17 cellular contexts compared by ENCODE assay signal in genomic region chr1:87176514-87176913, GRCh38.
"Had no signal": no experiment of that assay in that cellular context is flagged by ENCODE, and none has a peak within 500 bp of the region (broad histone marks: within the 10 kb centered on the region; RNA-seq: fewer than 3 reads in every experiment).

No MANE protein-coding gene starts in this region.

- H3K4me3 ChIP-seq: hepatocyte, pancreas, suprapubic skin, upper lobe of left lung had no signal

- H3K36me3 ChIP-seq: brain microvascular endothelial cell, pancreas, suprapubic skin, upper lobe of left lung had no signal

- H3K9me3 ChIP-seq: pancreas, suprapubic skin, upper lobe of left lung had no signal

- H3K27me3 ChIP-seq: brain microvascular endothelial cell, hepatocyte, suprapubic skin, upper lobe of left lung had no signal

- ATAC-seq: effector memory CD8-positive, alpha-beta T cell; left ventricle myocardium superior; pancreas; stimulated activated naive CD8-positive, alpha-beta T cell treated with anti-CD3 and anti-CD28 coated beads, Interleukin-15, Interleukin-2, amounts not matched to agents 100 U/mL and 50 U/mL, for 24 hours had no signal

- H3K27ac ChIP-seq: brain microvascular endothelial cell, epithelial cell of prostate, hepatocyte, pancreas, suprapubic skin, upper lobe of left lung had no signal

- H3K4me1 ChIP-seq: pancreas, suprapubic skin had no signal

- DNase-seq: activated CD4-positive, alpha-beta T cell treated with anti-CD3 and anti-CD28 coated beads, Interleukin-2, amount 50 U/mL, for 1 hour; activated effector memory CD4-positive, alpha-beta T cell treated with Interleukin-2 at 50 U/mL for 16 hours; activated T-cell treated with anti-CD3 and anti-CD28 coated beads, Interleukin-2, amount 50 U/mL, for 24 hours; amniotic stem cell; brain microvascular endothelial cell; effector memory CD8-positive, alpha-beta T cell; kidney; left ventricle myocardium superior; mesendoderm; pancreas; stimulated activated CD4-positive, alpha-beta T cell treated with anti-CD3 and anti-CD28 coated beads, Interleukin-2, amount 100 ng/mL, for 48 hours; stimulated activated CD8-positive, alpha-beta memory T cell treated with anti-CD3 and anti-CD28 coated beads, Interleukin-4, amount 100 ng/mL, for 48 hours; stimulated activated naive CD8-positive, alpha-beta T cell treated with anti-CD3 and anti-CD28 coated beads, Interleukin-15, Interleukin-2, amounts not matched to agents 100 U/mL and 50 U/mL, for 24 hours; upper lobe of left lung had no signal
